Comparison of ENCODE assay signal across 1 cellular context in genomic region chr3:5016218-5017161, GRCh38.
A peak's percentile ranks its signal among the peaks of the same experiment; 100 is the strongest.
TF ChIP-seq lines count a peak whose summit lies in the region.

No MANE protein-coding gene starts in this region.

TF ChIP-seq in GM12878, 131 proteins besides CTCF, POLR2A, EP300 and RAD21 (continued from another document and continues in another):
- TF ChIP-seq ZBTB11 (CRISPR knock-in tag; IDR thresholded peaks at IDR 0.05) (no peak), MLLT1 (IDR thresholded peaks at IDR 0.05) (no peak), MYC (IDR thresholded peaks at IDR 0.05; ENCODE audit: insufficient read depth, insufficient read length, insufficient replicate concordance, low read length, severe bottlenecking) (no peak), FOS (IDR thresholded peaks at IDR 0.05; ENCODE audit: borderline replicate concordance, extremely low read depth, insufficient read length) (no peak), TARDBP (IDR thresholded peaks at IDR 0.05; ENCODE audit: borderline replicate concordance) (no peak), ASH2L (IDR thresholded peaks at IDR 0.05; ENCODE audit: borderline replicate concordance, low read depth) (no peak), CBX3 (IDR thresholded peaks at IDR 0.05; ENCODE audit: borderline replicate concordance, low read depth) (no peak), SREBF1 (IDR thresholded peaks at IDR 0.05; ENCODE audit: low read length) (no peak), EZH2 (IDR thresholded peaks at IDR 0.05; ENCODE audit: borderline replicate concordance, control insufficient read depth, low read depth, low read length) (no peak), ZBTB40 (IDR thresholded peaks at IDR 0.05; ENCODE audit: borderline replicate concordance) (no peak), DPF2 (IDR thresholded peaks at IDR 0.05) (0 out of 2 replicates have a peak, but pooled peaks have one; percentile 17), ZBTB4 (CRISPR knock-in tag; IDR thresholded peaks at IDR 0.05) (no peak), NR2C1 (IDR thresholded peaks at IDR 0.05) (no peak), ZNF384 (IDR thresholded peaks at IDR 0.05; ENCODE audit: borderline replicate concordance, low read depth, low read length) (no peak), RAD51 (IDR thresholded peaks at IDR 0.05) (peak; percentile 28), HDAC2 (IDR thresholded peaks at IDR 0.05) (no peak), POLR2AphosphoS2 (IDR thresholded peaks at IDR 0.05; ENCODE audit: low read depth, low read length) (no peak), ELK1 (IDR thresholded peaks at IDR 0.05; ENCODE audit: low read depth, low read length) (no peak), NBN (IDR thresholded peaks at IDR 0.05) (no peak), CREB1 (IDR thresholded peaks at IDR 0.05; ENCODE audit: low read depth) (no peak), ZNF217 (IDR thresholded peaks at IDR 0.05) (no peak), ZBED1 (IDR thresholded peaks at IDR 0.05; ENCODE audit: borderline replicate concordance) (no peak), BMI1 (IDR thresholded peaks at IDR 0.05; ENCODE audit: borderline replicate concordance) (no peak), ZNF274 (IDR thresholded peaks at IDR 0.05; ENCODE audit: insufficient read depth, insufficient read length) (no peak)
- TF ChIP-seq, protein P1, sequence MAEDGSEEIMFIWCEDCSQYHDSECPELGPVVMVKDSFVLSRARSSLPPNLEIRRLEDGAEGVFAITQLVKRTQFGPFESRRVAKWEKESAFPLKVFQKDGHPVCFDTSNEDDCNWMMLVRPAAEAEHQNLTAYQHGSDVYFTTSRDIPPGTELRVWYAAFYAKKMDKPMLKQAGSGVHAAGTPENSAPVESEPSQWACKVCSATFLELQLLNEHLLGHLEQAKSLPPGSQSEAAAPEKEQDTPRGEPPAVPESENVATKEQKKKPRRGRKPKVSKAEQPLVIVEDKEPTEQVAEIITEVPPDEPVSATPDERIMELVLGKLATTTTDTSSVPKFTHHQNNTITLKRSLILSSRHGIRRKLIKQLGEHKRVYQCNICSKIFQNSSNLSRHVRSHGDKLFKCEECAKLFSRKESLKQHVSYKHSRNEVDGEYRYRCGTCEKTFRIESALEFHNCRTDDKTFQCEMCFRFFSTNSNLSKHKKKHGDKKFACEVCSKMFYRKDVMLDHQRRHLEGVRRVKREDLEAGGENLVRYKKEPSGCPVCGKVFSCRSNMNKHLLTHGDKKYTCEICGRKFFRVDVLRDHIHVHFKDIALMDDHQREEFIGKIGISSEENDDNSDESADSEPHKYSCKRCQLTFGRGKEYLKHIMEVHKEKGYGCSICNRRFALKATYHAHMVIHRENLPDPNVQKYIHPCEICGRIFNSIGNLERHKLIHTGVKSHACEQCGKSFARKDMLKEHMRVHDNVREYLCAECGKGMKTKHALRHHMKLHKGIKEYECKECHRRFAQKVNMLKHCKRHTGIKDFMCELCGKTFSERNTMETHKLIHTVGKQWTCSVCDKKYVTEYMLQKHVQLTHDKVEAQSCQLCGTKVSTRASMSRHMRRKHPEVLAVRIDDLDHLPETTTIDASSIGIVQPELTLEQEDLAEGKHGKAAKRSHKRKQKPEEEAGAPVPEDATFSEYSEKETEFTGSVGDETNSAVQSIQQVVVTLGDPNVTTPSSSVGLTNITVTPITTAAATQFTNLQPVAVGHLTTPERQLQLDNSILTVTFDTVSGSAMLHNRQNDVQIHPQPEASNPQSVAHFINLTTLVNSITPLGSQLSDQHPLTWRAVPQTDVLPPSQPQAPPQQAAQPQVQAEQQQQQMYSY (CRISPR knock-in tag; IDR thresholded peaks at IDR 0.05) = no peak
- TF ChIP-seq, protein P2, sequence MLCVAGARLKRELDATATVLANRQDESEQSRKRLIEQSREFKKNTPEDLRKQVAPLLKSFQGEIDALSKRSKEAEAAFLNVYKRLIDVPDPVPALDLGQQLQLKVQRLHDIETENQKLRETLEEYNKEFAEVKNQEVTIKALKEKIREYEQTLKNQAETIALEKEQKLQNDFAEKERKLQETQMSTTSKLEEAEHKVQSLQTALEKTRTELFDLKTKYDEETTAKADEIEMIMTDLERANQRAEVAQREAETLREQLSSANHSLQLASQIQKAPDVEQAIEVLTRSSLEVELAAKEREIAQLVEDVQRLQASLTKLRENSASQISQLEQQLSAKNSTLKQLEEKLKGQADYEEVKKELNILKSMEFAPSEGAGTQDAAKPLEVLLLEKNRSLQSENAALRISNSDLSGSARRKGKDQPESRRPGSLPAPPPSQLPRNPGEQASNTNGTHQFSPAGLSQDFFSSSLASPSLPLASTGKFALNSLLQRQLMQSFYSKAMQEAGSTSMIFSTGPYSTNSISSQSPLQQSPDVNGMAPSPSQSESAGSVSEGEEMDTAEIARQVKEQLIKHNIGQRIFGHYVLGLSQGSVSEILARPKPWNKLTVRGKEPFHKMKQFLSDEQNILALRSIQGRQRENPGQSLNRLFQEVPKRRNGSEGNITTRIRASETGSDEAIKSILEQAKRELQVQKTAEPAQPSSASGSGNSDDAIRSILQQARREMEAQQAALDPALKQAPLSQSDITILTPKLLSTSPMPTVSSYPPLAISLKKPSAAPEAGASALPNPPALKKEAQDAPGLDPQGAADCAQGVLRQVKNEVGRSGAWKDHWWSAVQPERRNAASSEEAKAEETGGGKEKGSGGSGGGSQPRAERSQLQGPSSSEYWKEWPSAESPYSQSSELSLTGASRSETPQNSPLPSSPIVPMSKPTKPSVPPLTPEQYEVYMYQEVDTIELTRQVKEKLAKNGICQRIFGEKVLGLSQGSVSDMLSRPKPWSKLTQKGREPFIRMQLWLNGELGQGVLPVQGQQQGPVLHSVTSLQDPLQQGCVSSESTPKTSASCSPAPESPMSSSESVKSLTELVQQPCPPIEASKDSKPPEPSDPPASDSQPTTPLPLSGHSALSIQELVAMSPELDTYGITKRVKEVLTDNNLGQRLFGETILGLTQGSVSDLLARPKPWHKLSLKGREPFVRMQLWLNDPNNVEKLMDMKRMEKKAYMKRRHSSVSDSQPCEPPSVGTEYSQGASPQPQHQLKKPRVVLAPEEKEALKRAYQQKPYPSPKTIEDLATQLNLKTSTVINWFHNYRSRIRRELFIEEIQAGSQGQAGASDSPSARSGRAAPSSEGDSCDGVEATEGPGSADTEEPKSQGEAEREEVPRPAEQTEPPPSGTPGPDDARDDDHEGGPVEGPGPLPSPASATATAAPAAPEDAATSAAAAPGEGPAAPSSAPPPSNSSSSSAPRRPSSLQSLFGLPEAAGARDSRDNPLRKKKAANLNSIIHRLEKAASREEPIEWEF (IDR thresholded peaks at IDR 0.05; ENCODE audit: insufficient replicate concordance, low read depth, low read length) = no peak
- TF ChIP-seq, protein P3, sequence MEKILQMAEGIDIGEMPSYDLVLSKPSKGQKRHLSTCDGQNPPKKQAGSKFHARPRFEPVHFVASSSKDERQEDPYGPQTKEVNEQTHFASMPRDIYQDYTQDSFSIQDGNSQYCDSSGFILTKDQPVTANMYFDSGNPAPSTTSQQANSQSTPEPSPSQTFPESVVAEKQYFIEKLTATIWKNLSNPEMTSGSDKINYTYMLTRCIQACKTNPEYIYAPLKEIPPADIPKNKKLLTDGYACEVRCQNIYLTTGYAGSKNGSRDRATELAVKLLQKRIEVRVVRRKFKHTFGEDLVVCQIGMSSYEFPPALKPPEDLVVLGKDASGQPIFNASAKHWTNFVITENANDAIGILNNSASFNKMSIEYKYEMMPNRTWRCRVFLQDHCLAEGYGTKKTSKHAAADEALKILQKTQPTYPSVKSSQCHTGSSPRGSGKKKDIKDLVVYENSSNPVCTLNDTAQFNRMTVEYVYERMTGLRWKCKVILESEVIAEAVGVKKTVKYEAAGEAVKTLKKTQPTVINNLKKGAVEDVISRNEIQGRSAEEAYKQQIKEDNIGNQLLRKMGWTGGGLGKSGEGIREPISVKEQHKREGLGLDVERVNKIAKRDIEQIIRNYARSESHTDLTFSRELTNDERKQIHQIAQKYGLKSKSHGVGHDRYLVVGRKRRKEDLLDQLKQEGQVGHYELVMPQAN (conservative IDR thresholded peaks at IDR 0.05) = no peak
- TF ChIP-seq, protein P4, sequence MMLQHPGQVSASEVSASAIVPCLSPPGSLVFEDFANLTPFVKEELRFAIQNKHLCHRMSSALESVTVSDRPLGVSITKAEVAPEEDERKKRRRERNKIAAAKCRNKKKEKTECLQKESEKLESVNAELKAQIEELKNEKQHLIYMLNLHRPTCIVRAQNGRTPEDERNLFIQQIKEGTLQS (IDR thresholded peaks at IDR 0.05; ENCODE audit: borderline replicate concordance, extremely low read depth, low read depth, low read length) = peak; percentile 17; the same call in 1 of the 2 replicates
